In the genomic region with DNA sequence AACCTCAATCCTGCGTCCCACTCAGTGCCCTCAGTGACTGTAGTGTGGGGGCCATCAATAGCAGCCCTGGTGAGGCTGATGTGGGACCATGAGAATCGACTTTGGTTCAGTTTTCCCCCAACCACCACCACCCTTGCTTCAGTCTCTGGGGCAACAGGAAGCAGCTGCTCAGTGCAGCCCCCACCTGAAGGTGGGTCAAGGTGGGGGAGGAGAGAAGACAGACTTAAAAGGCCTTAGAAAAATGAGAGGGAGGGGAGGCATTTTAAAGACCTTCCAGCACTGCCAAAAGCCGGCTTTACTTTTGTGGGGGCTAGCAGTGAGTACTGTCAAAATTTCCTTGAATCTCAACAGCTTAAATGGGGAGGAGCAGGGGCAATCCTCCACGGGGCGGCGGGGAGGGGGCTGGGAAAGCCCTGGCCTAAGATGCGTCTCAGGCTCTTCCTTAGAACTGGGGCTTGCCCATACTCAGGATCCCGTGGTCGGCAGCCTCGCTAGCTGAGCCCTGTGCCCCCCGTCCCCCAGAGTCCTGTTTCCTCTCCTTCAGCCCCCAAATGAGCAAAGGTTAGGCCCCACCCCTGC, we compare ENCODE assay signal across 8 cellular contexts. TPM values are rescaled to one million over a fixed set of nuclear protein-coding genes. Genes with fewer than 3 reads are reported as not detected.
DNase-seq lines count a peak whose midpoint lies in the region; ATAC-seq and TF ChIP-seq lines count a peak whose summit lies in the region.

No MANE protein-coding gene starts in this region.

- peaks cover 62% of the 10 kb centered on the region for H3K4me1 Mint-ChIP-seq in activated naive CD8-positive, alpha-beta T cell treated with anti-CD3 and anti-CD28 coated beads, Interleukin-2, amount 10 ng/mL, durations not matched to agents 7 days and 5 days

- H3K27ac ChIP-seq in cardiac muscle cell (peak overlapping the region; percentile 88), suprapubic skin (peak overlapping the region; percentile 90)

- peaks cover 26% of the 10 kb centered on the region for H3K36me3 ChIP-seq in cardiac muscle cell
- H3K36me3 ChIP-seq in kidney epithelial cell (ENCODE audit: control insufficient read depth, insufficient read depth, low read length): peaks cover 2% of the 10 kb centered on the region
- peaks cover 32% of the 10 kb centered on the region for H3K36me3 ChIP-seq in suprapubic skin

- no peak for TF ChIP-seq EP300 in suprapubic skin (IDR thresholded peaks at IDR 0.05)

- no peak for TF ChIP-seq POLR2A in suprapubic skin (IDR thresholded peaks at IDR 0.05)

- H3K4me3 Mint-ChIP-seq in activated naive CD8-positive, alpha-beta T cell treated with anti-CD3 and anti-CD28 coated beads, Interleukin-2, amount 10 ng/mL, durations not matched to agents 7 days and 5 days: peak overlapping the region; percentile 97

- H3K9me3 Mint-ChIP-seq in activated naive CD8-positive, alpha-beta T cell treated with anti-CD3 and anti-CD28 coated beads, Interleukin-2, amount 10 ng/mL, durations not matched to agents 7 days and 5 days: no peaks in the 10 kb centered on the region

- H3K4me1 ChIP-seq in cardiac muscle cell (ENCODE audit: low read depth): peaks cover 27% of the 10 kb centered on the region
- H3K4me1 ChIP-seq in suprapubic skin: peaks cover 65% of the 10 kb centered on the region

- no peaks in the 10 kb centered on the region for H3K27me3 Mint-ChIP-seq in activated naive CD8-positive, alpha-beta T cell treated with anti-CD3 and anti-CD28 coated beads, Interleukin-2, amount 10 ng/mL, durations not matched to agents 7 days and 5 days

- H3K27ac Mint-ChIP-seq in activated naive CD8-positive, alpha-beta T cell treated with anti-CD3 and anti-CD28 coated beads, Interleukin-2, amount 10 ng/mL, durations not matched to agents 7 days and 5 days: peak overlapping the region; percentile 95

- H3K9me3 ChIP-seq in cardiac muscle cell (ENCODE audit: low read depth) (no peaks in the 10 kb centered on the region), suprapubic skin (no peaks in the 10 kb centered on the region)

- TF ChIP-seq CTCF in cardiac muscle cell (IDR thresholded peaks at IDR 0.05; ENCODE audit: low read depth, low read length): no peak
- TF ChIP-seq CTCF in kidney epithelial cell (IDR thresholded peaks at IDR 0.05; ENCODE audit: insufficient read depth, low read length, poor library complexity, severe bottlenecking): no peak
- TF ChIP-seq CTCF in suprapubic skin (IDR thresholded peaks at IDR 0.05): no peak

- peaks cover 26% of the 10 kb centered on the region for H3K36me3 Mint-ChIP-seq in activated naive CD8-positive, alpha-beta T cell treated with anti-CD3 and anti-CD28 coated beads, Interleukin-2, amount 10 ng/mL, durations not matched to agents 7 days and 5 days

- WGBS in suprapubic skin: 2% methylated on average over 11 of the region's 11 CpGs

- DNase-seq in cardiac muscle cell (ENCODE audit: low read depth in 1 of 2, low spot score in 1 of 2) (no peak), Right ventricle myocardium inferior (ENCODE audit: missing footprints) (no peak), kidney epithelial cell (ENCODE audit: low read depth) (no peak), suprapubic skin (ENCODE audit: low spot score in 2 of 2) (no peak), NCI-H1417 (lab: John Stamatoyannopoulos, UW) (no peak), DMS53 (lab: John Stamatoyannopoulos, UW) (no peak)
- no peak for DNase-seq in activated naive CD8-positive, alpha-beta T cell treated with anti-CD3 and anti-CD28 coated beads, Interleukin-2, amount 10 ng/mL, durations not matched to agents 7 days and 5 days

- ATAC-seq in Right ventricle myocardium inferior (no peak), HG03095 (IDR thresholded peaks at IDR 0.05; ENCODE audit: unreplicated experiment) (no peak)
- ATAC-seq in activated naive CD8-positive, alpha-beta T cell treated with anti-CD3 and anti-CD28 coated beads, Interleukin-2, amount 10 ng/mL, durations not matched to agents 7 days and 5 days (ENCODE audit: low read depth): no peak

- H3K27me3 ChIP-seq in cardiac muscle cell (no peaks in the 10 kb centered on the region), kidney epithelial cell (ENCODE audit: control insufficient read depth, insufficient read depth, low read length) (no peaks in the 10 kb centered on the region), suprapubic skin (no peaks in the 10 kb centered on the region)

- H3K4me3 ChIP-seq in cardiac muscle cell (peak overlapping the region; percentile 86), kidney epithelial cell (ENCODE audit: low read depth, low read length) (peak overlapping the region; percentile 86), suprapubic skin (peak overlapping the region; percentile 77)

- POLR2A ChIA-PET in activated naive CD8-positive, alpha-beta T cell treated with anti-CD3 and anti-CD28 coated beads, Interleukin-2, amount 10 ng/mL, durations not matched to agents 7 days and 5 days (lab: Charles Lee): interaction anchor here (0.5 to 5.0 kb wide), 16 partner anchors 7 to 477 kb away, joined by 3 to 53 read pairs (median 8); partner anchors contain the start of genes ATP5F1B, NACA, PRIM1 and PTGES3

- intact Hi-C loops in Right ventricle myocardium inferior (cut with DNase I): loop anchor here (2.0 kb wide), 2 partner anchors 89 to 121 kb away; partner anchors contain the start of gene NACA

RNA-seq across cellular contexts. Expression of gene BAZ2A, which starts 5.5 kb away (rescaled TPM):
- total RNA-seq in cardiac muscle cell: 72.4 and 153 TPM in 2 replicates
- 65.0 and 104 TPM in 2 replicates for polyA plus RNA-seq in cardiac muscle cell
- 31.4 TPM for total RNA-seq in Right ventricle myocardium inferior
- total RNA-seq in activated naive CD8-positive, alpha-beta T cell treated with anti-CD3 and anti-CD28 coated beads, Interleukin-2, amount 10 ng/mL, durations not matched to agents 7 days and 5 days: 100 to 1,000 TPM; 139 to 145 TPM
- total RNA-seq in kidney epithelial cell: 37.9 and 49.9 TPM in 2 replicates
- 100 to 1,000 TPM in 3 of 4 donors, 10 to 100 TPM in 1; 100.0 to 243 (median 129) TPM for total RNA-seq in suprapubic skin

RNA-seq across cellular contexts. Expression of gene ATP5F1B, which starts 10.2 kb away (rescaled TPM):
- total RNA-seq in cardiac muscle cell: 1,322 and 1,661 TPM in 2 replicates
- 3,161 and 3,964 TPM in 2 replicates for polyA plus RNA-seq in cardiac muscle cell
- 3,152 TPM for total RNA-seq in Right ventricle myocardium inferior
- 100 to 1,000 TPM; 468 to 471 TPM for total RNA-seq in activated naive CD8-positive, alpha-beta T cell treated with anti-CD3 and anti-CD28 coated beads, Interleukin-2, amount 10 ng/mL, durations not matched to agents 7 days and 5 days
- 399 and 419 TPM in 2 replicates for total RNA-seq in kidney epithelial cell
- total RNA-seq in suprapubic skin: 100 to 1,000 TPM; 423 to 515 (median 438) TPM

RNA-seq across cellular contexts. Expression of gene PTGES3, which starts 52.5 kb away (rescaled TPM):
- total RNA-seq in cardiac muscle cell (59.9 and 82.2 TPM in 2 replicates), Right ventricle myocardium inferior (132 TPM), kidney epithelial cell (114 and 119 TPM in 2 replicates), suprapubic skin (10 to 100 TPM; 51.7 to 71.2 (median 69.9) TPM)
- 210 and 262 TPM in 2 replicates for polyA plus RNA-seq in cardiac muscle cell
- 100 to 1,000 TPM; 210 to 217 TPM for total RNA-seq in activated naive CD8-positive, alpha-beta T cell treated with anti-CD3 and anti-CD28 coated beads, Interleukin-2, amount 10 ng/mL, durations not matched to agents 7 days and 5 days
